Comparison of ENCODE assay signal across 21 cellular contexts in genomic region chr4:100340534-100341364, GRCh38.
DNase-seq lines count a peak whose midpoint lies in the region; ATAC-seq, FAIRE-seq and TF ChIP-seq lines count a peak whose summit lies in the region.
"Had no signal": no experiment of that assay in that cellular context is flagged by ENCODE, and none has a peak within 500 bp of the region (broad histone marks: within the 10 kb centered on the region; RNA-seq: fewer than 3 reads in every experiment).

No MANE protein-coding gene starts in this region.

- intact Hi-C loops in left ventricle myocardium superior (cut with micrococcal nuclease): no loop called here

- H3K4ac ChIP-seq in mesendoderm (ENCODE audit: low read depth, low read length): no peak overlapping the region

- no peak overlapping the region for H2BK120ac ChIP-seq in mesendoderm (ENCODE audit: low read depth, low read length)

- ATAC-seq in GM19397 (IDR thresholded peaks at IDR 0.05; ENCODE audit: unreplicated experiment) (no peak), left ventricle myocardium superior (no peak), GM18858 (IDR thresholded peaks at IDR 0.05; ENCODE audit: unreplicated experiment) (no peak)
- ATAC-seq: K562 had no signal

- no peaks in the 10 kb centered on the region for H3K4me1 ChIP-seq in mesendoderm (ENCODE audit: control insufficient read depth, low read depth, low read length)
- H3K4me1 ChIP-seq: esophagus squamous epithelium, right atrium auricular region, tibial nerve had no signal

- no peak for TF ChIP-seq CTCF in AG09319 (IDR thresholded peaks at IDR 0.05; ENCODE audit: low read depth, low read length)
- TF ChIP-seq CTCF in bronchial epithelial cell (IDR thresholded peaks at IDR 0.05; ENCODE audit: insufficient read depth, low read length, severe bottlenecking): no peak

- H3K79me1 ChIP-seq in mesendoderm (ENCODE audit: low read length): no peaks in the 10 kb centered on the region

- no CpG with 5 or more reads among the region's 4 CpGs for WGBS in mesendoderm (ENCODE audit: extremely low coverage, insufficient coverage, low lambda C conversion rate)

- no peak overlapping the region for H3K9ac ChIP-seq in mesendoderm (ENCODE audit: low read length)

- H2AK5ac ChIP-seq in mesendoderm (ENCODE audit: low read length): no peak overlapping the region

- H3K36me3 ChIP-seq in bronchial epithelial cell (ENCODE audit: control insufficient read depth, insufficient read depth, low read length): no peaks in the 10 kb centered on the region
- no peaks in the 10 kb centered on the region for H3K36me3 ChIP-seq in mesendoderm (ENCODE audit: control insufficient read depth, insufficient read depth, low read length)
- H3K36me3 ChIP-seq: esophagus squamous epithelium, right atrium auricular region, tibial nerve had no signal

- H4K8ac ChIP-seq in mesendoderm (ENCODE audit: low read depth, low read length): no peak overlapping the region

- no peak overlapping the region for H2BK15ac ChIP-seq in mesendoderm (replicated peaks; ENCODE audit: low read depth)

- peak; percentile 55 for DNase-seq in AG09319 (ENCODE audit: extremely low read depth, low read depth)
- peak; percentile 18 to 21 for DNase-seq in Kasumi-1 (lab: John Stamatoyannopoulos, UW)
- peak; percentile 4 for DNase-seq in bronchial epithelial cell (ENCODE audit: low read depth)
- peak; percentile 5 to 37 for DNase-seq in lung microvascular endothelial cell (ENCODE audit: low read depth in 2 of 2)
- DNase-seq in mesendoderm: no peak
- no peak for DNase-seq in left ventricle myocardium superior
- DNase-seq: activated CD4-positive, alpha-beta memory T cell treated with anti-CD3 and anti-CD28 coated beads for 36 hours; aorta; DMS53; dorsolateral prefrontal cortex; esophagus squamous epithelium; NCI-H1417 treated with DMSO at 0.1 percent for 48 hours; nephron progenitor cell; stimulated activated CD4-positive, alpha-beta T cell treated with anti-CD3 and anti-CD28 coated beads, Interleukin-4, amount 100 ng/mL, for 24 hours had no signal

- H3K27me3 ChIP-seq in bronchial epithelial cell (ENCODE audit: control insufficient read depth, insufficient read depth, low read length) (no peaks in the 10 kb centered on the region), mesendoderm (ENCODE audit: insufficient read depth, low read length, poor library complexity) (no peaks in the 10 kb centered on the region)
- H3K27me3 ChIP-seq: dorsolateral prefrontal cortex, esophagus squamous epithelium, right atrium auricular region, tibial nerve had no signal

- no peak overlapping the region for H3K23ac ChIP-seq in mesendoderm (ENCODE audit: low read length)

- no peak overlapping the region for H3K56ac ChIP-seq in mesendoderm (ENCODE audit: low read length)

- H2BK5ac ChIP-seq in mesendoderm (ENCODE audit: low read length): no peak overlapping the region

- no peak overlapping the region for H3K4me2 ChIP-seq in mesendoderm (ENCODE audit: low read length)

- FAIRE-seq in bronchial epithelial cell (lab: Jason Lieb, UNC): no peak
- FAIRE-seq: K562, TTC549 had no signal

- H3K79me2 ChIP-seq in mesendoderm (ENCODE audit: control insufficient read depth, insufficient read depth, low read length): no peaks in the 10 kb centered on the region

- no peak overlapping the region for H3K18ac ChIP-seq in mesendoderm (ENCODE audit: low read length)

- no peak overlapping the region for H4K5ac ChIP-seq in mesendoderm (ENCODE audit: low read length)

- no peak overlapping the region for H3K27ac ChIP-seq in mesendoderm (ENCODE audit: low read depth, low read length)
- H3K27ac ChIP-seq: esophagus squamous epithelium, right atrium auricular region, tibial nerve had no signal

- H3K4me3 ChIP-seq in bronchial epithelial cell (ENCODE audit: low read depth, low read length) (no peak overlapping the region), mesendoderm (ENCODE audit: low read length) (no peak overlapping the region)
- H3K4me3 ChIP-seq: dorsolateral prefrontal cortex, esophagus squamous epithelium, K562, lung, right atrium auricular region, tibial nerve had no signal

Comparison
In these comparisons a context has a peak if more than half of its experiments do, and no peak if none do; other contexts are left out.
1. DNase-seq: peak in AG09319 (single experiment), Kasumi-1 (2 of 2), bronchial epithelial cell (single experiment) and lung microvascular endothelial cell (2 of 2); none in mesendoderm (single experiment) and left ventricle myocardium superior (single experiment).